25 cellular contexts compared by ENCODE assay signal in the genomic region with DNA sequence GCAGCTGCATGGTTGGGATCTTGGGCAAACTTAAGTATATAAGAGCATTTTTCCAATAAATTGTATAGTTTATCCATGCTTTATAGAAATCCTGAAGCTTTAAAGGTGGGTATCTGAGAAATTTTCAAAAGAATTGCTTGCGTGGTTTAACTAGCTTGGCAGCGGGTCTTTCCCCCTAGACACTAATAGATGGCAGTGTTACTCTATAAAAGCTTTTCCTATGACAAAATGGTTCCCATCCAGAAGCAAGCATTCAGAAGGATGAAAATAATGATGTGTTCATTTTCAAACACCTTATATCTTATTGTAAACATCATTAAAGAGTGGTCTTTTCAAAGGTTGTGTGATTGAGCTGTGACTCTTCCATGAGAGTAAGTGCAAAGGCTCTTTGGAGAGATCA. TPM values are rescaled to one million over a fixed set of nuclear protein-coding genes. Genes with fewer than 3 reads are reported as not detected.
DNase-seq lines count a peak whose midpoint lies in the region; ATAC-seq and TF ChIP-seq lines count a peak whose summit lies in the region.
"Had no signal": no experiment of that assay in that cellular context is flagged by ENCODE, and none has a peak within 500 bp of the region (broad histone marks: within the 10 kb centered on the region; RNA-seq: fewer than 3 reads in every experiment).

No MANE protein-coding gene starts in this region.

- no peak for DNase-seq in left ventricle myocardium inferior
- no peak for DNase-seq in heart right ventricle
- DNase-seq in HuH-7 (ENCODE audit: low spot score), result peak; percentile 12
- peak; percentile 48 for DNase-seq in cerebellum (ENCODE audit: low spot score)
- no peak for DNase-seq in progenitor cell of endocrine pancreas (ENCODE audit: low spot score, unreplicated experiment)
- DNase-seq: activated CD4-positive, alpha-beta T cell treated with anti-CD3 and anti-CD28 coated beads, Interleukin-2, amount 10 ng/mL, durations not matched to agents 24 days and 14 days; activated naive CD8-positive, alpha-beta T cell treated with anti-CD3 and anti-CD28 coated beads, Interleukin-2, amount 50 U/mL, for 24 hours; effector memory CD8-positive, alpha-beta T cell; KG1; NCI-H187; NCI-H2227 treated with DMSO at 0.1 percent for 48 hours; NCI-H774; nucleus accumbens; PC-3; retina; SHP77 treated with DMSO at 0.1 percent for 48 hours; stimulated activated CD4-positive, alpha-beta T cell treated with anti-CD3 and anti-CD28 coated beads, Interleukin-4, amount 100 ng/mL, for 24 hours; T-cell had no signal

- H3K27me3 ChIP-seq in left ventricle myocardium inferior (ENCODE audit: low read depth) (no peaks in the 10 kb centered on the region), heart right ventricle (no peaks in the 10 kb centered on the region)
- H3K27me3 ChIP-seq: tibial nerve had no signal

- H3K9me3 ChIP-seq in left ventricle myocardium inferior (replicated peaks), result no peaks in the 10 kb centered on the region
- H3K9me3 ChIP-seq in heart right ventricle, result no peaks in the 10 kb centered on the region
- H3K9me3 ChIP-seq: tibial nerve had no signal

- H3K4me1 Mint-ChIP-seq in progenitor cell of endocrine pancreas (ENCODE audit: low read depth), result no peaks in the 10 kb centered on the region
- peaks cover 30% of the 10 kb centered on the region for H3K4me1 Mint-ChIP-seq in activated T-helper 17 cell treated with anti-CD3 and anti-CD28 coated beads, Interleukin-2, amount 50 U/mL, for 72 hours

- H3K4me1 ChIP-seq in left ventricle myocardium inferior, result peaks cover 52% of the 10 kb centered on the region
- H3K4me1 ChIP-seq in heart right ventricle, result peaks cover 0 to 58% (median 26%) of the 10 kb centered on the region in 9 donors

- peaks cover 100% of the 10 kb centered on the region for H3K36me3 ChIP-seq in left ventricle myocardium inferior
- H3K36me3 ChIP-seq in heart right ventricle, result peaks cover 0 to 100% (median 83%) of the 10 kb centered on the region in 9 donors

- H3K27ac ChIP-seq in left ventricle myocardium inferior (replicated peaks), result no peak overlapping the region
- H3K27ac ChIP-seq in heart right ventricle, result no peak overlapping the region
- H3K27ac ChIP-seq: tibial nerve had no signal

- H3K4me3 ChIP-seq in left ventricle myocardium inferior (no peak overlapping the region), heart right ventricle (no peak overlapping the region)
- H3K4me3 ChIP-seq: lung, tibial nerve had no signal

- H3K9me3 Mint-ChIP-seq in progenitor cell of endocrine pancreas (ENCODE audit: low read depth), result no peaks in the 10 kb centered on the region
- no peaks in the 10 kb centered on the region for H3K9me3 Mint-ChIP-seq in activated T-helper 17 cell treated with anti-CD3 and anti-CD28 coated beads, Interleukin-2, amount 50 U/mL, for 72 hours
- H3K9me3 Mint-ChIP-seq: activated naive CD8-positive, alpha-beta T cell treated with anti-CD3 and anti-CD28 coated beads, Interleukin-2, amount 50 U/mL, for 24 hours; activated T-helper 2 cell treated with anti-CD3 and anti-CD28 coated beads, Interferon-gamma antibody, Interleukin-2, Interleukin-4, amounts not matched to agents 10 μg/mL and 5 μg/mL and 100 μg/mL, durations not matched to agents 14 hours and 24 hours and 36 hours; effector memory CD8-positive, alpha-beta T cell; stimulated activated naive CD8-positive, alpha-beta T cell treated with anti-CD3 and anti-CD28 coated beads, Interleukin-15, Interleukin-2, amounts not matched to agents 100 ng/mL and 50 ng/mL, for 24 hours; T-cell had no signal

- TF ChIP-seq CTCF in left ventricle myocardium inferior (IDR thresholded peaks at IDR 0.05; ENCODE audit: borderline replicate concordance) (peak; percentile 20), heart right ventricle (IDR thresholded peaks at IDR 0.05) (peak in 2 of 9 donors; percentile 26 to 27), progenitor cell of endocrine pancreas (IDR thresholded peaks at IDR 0.05; ENCODE audit: unreplicated experiment) (peak; percentile 21)

- no peak for ATAC-seq in heart right ventricle
- no peak for ATAC-seq in activated T-helper 17 cell treated with anti-CD3 and anti-CD28 coated beads, Interleukin-2, amount 50 U/mL, for 72 hours (replicated peaks)
- no peak for ATAC-seq in HG03342 (IDR thresholded peaks at IDR 0.05; ENCODE audit: unreplicated experiment)
- ATAC-seq in GM19324 (IDR thresholded peaks at IDR 0.05; ENCODE audit: low FRiP score, unreplicated experiment), result no peak
- ATAC-seq: activated naive CD8-positive, alpha-beta T cell treated with anti-CD3 and anti-CD28 coated beads, Interleukin-2, amount 50 U/mL, for 24 hours; effector memory CD8-positive, alpha-beta T cell; PC-3 had no signal

- H3K36me3 Mint-ChIP-seq in progenitor cell of endocrine pancreas (ENCODE audit: insufficient read depth), result peaks cover 55% of the 10 kb centered on the region
- peaks cover 100% of the 10 kb centered on the region for H3K36me3 Mint-ChIP-seq in activated T-helper 17 cell treated with anti-CD3 and anti-CD28 coated beads, Interleukin-2, amount 50 U/mL, for 72 hours (ENCODE audit: low read depth)

- 97 to 100% methylated on average over 2 of the region's 2 CpGs for WGBS in heart right ventricle, 2 donors

- no peaks in the 10 kb centered on the region for H3K27me3 Mint-ChIP-seq in progenitor cell of endocrine pancreas
- no peaks in the 10 kb centered on the region for H3K27me3 Mint-ChIP-seq in activated T-helper 17 cell treated with anti-CD3 and anti-CD28 coated beads, Interleukin-2, amount 50 U/mL, for 72 hours
- H3K27me3 Mint-ChIP-seq: activated CD4-positive, alpha-beta T cell treated with anti-CD3 and anti-CD28 coated beads, Interleukin-2, amount 10 ng/mL, durations not matched to agents 24 days and 14 days; activated naive CD8-positive, alpha-beta T cell treated with anti-CD3 and anti-CD28 coated beads, Interleukin-2, amount 50 U/mL, for 24 hours; effector memory CD8-positive, alpha-beta T cell; stimulated activated naive CD8-positive, alpha-beta T cell treated with anti-CD3 and anti-CD28 coated beads, Interleukin-15, Interleukin-2, amounts not matched to agents 100 ng/mL and 50 ng/mL, for 24 hours; T-cell had no signal

- H3K27ac Mint-ChIP-seq in progenitor cell of endocrine pancreas, result no peak overlapping the region
- H3K27ac Mint-ChIP-seq in activated T-helper 17 cell treated with anti-CD3 and anti-CD28 coated beads, Interleukin-2, amount 50 U/mL, for 72 hours, result no peak overlapping the region
- H3K27ac Mint-ChIP-seq: activated T-helper 2 cell treated with anti-CD3 and anti-CD28 coated beads, Interferon-gamma antibody, Interleukin-2, Interleukin-4, amounts not matched to agents 10 μg/mL and 5 μg/mL and 100 μg/mL, durations not matched to agents 14 hours and 24 hours and 36 hours had no signal

- H3K4me3 Mint-ChIP-seq in progenitor cell of endocrine pancreas (ENCODE audit: low read depth), result no peak overlapping the region
- no peak overlapping the region for H3K4me3 Mint-ChIP-seq in activated T-helper 17 cell treated with anti-CD3 and anti-CD28 coated beads, Interleukin-2, amount 50 U/mL, for 72 hours
- H3K4me3 Mint-ChIP-seq: activated CD4-positive, alpha-beta T cell treated with anti-CD3 and anti-CD28 coated beads, Interleukin-2, amount 10 ng/mL, durations not matched to agents 24 days and 14 days; activated naive CD8-positive, alpha-beta T cell treated with anti-CD3 and anti-CD28 coated beads, Interleukin-2, amount 50 U/mL, for 24 hours; effector memory CD8-positive, alpha-beta T cell; stimulated activated naive CD8-positive, alpha-beta T cell treated with anti-CD3 and anti-CD28 coated beads, Interleukin-15, Interleukin-2, amounts not matched to agents 100 ng/mL and 50 ng/mL, for 24 hours; T-cell had no signal

- intact Hi-C loops in left ventricle myocardium inferior (cut with micrococcal nuclease), result no loop called here
- intact Hi-C loops in heart right ventricle (cut with DNase I), result no loop called here

RNA-seq across cellular contexts. Expression of a gene that starts 45.9 kb away (rescaled TPM):
- 36.2 TPM for total RNA-seq in left ventricle myocardium inferior
- 10 to 100 TPM; 24.8 to 53.7 (median 35.0) TPM for total RNA-seq in heart right ventricle
- 10 to 100 TPM; 17.1 to 29.7 TPM for polyA plus RNA-seq in heart right ventricle
- 57.2 TPM for total RNA-seq in cerebellum
- 73.7 and 75.5 TPM in 2 replicates for total RNA-seq in progenitor cell of endocrine pancreas
- 100 to 1,000 TPM in 1 of 2 donors, 10 to 100 TPM in 1; 86.5 to 204 TPM for total RNA-seq in activated T-helper 17 cell treated with anti-CD3 and anti-CD28 coated beads, Interleukin-2, amount 50 U/mL, for 72 hours

Comparison
In these comparisons a context has a peak if more than half of its experiments do, and no peak if none do; other contexts are left out.
1. DNase-seq: peak in HuH-7 (single experiment) and cerebellum (single experiment); none in left ventricle myocardium inferior (single experiment), heart right ventricle (0 of 2) and progenitor cell of endocrine pancreas (single experiment).